Comparison of ENCODE assay signal across 8 cellular contexts in genomic region chr17:489758-490329, GRCh38. TPM values are rescaled to one million over a fixed set of nuclear protein-coding genes. Genes with fewer than 3 reads are reported as not detected.
DNase-seq lines count a peak whose midpoint lies in the region; TF ChIP-seq lines count a peak whose summit lies in the region.

No MANE protein-coding gene starts in this region.

- peak overlapping the region; percentile 88 for H3K4me3 Mint-ChIP-seq in stimulated activated naive CD8-positive, alpha-beta T cell treated with anti-CD3 and anti-CD28 coated beads, Interleukin-15, Interleukin-2, amounts not matched to agents 100 ng/mL and 50 ng/mL, for 24 hours

- no peaks in the 10 kb centered on the region for H3K9me3 Mint-ChIP-seq in stimulated activated naive CD8-positive, alpha-beta T cell treated with anti-CD3 and anti-CD28 coated beads, Interleukin-15, Interleukin-2, amounts not matched to agents 100 ng/mL and 50 ng/mL, for 24 hours

- H3K4me3 ChIP-seq in WI38 (ENCODE audit: low read depth, low read length) (peak overlapping the region; percentile 65), mononuclear cell (ENCODE audit: low read length) (peak overlapping the region; percentile 62)

- H3K27me3 ChIP-seq in mononuclear cell (ENCODE audit: insufficient read depth, low read length) = no peaks in the 10 kb centered on the region

- H3K4me1 Mint-ChIP-seq in stimulated activated naive CD8-positive, alpha-beta T cell treated with anti-CD3 and anti-CD28 coated beads, Interleukin-15, Interleukin-2, amounts not matched to agents 100 ng/mL and 50 ng/mL, for 24 hours (ENCODE audit: low read depth) = peaks cover 9% of the 10 kb centered on the region

- no peak for TF ChIP-seq CTCF in WI38 (IDR thresholded peaks at IDR 0.05; ENCODE audit: low read depth, low read length)

- H3K36me3 Mint-ChIP-seq in stimulated activated naive CD8-positive, alpha-beta T cell treated with anti-CD3 and anti-CD28 coated beads, Interleukin-15, Interleukin-2, amounts not matched to agents 100 ng/mL and 50 ng/mL, for 24 hours (ENCODE audit: low read depth) = no peaks in the 10 kb centered on the region

- H3K4me1 ChIP-seq in mononuclear cell (ENCODE audit: insufficient read depth, low read length) = peaks cover 39% of the 10 kb centered on the region

- peak overlapping the region; percentile 70 for H3K27ac Mint-ChIP-seq in stimulated activated naive CD8-positive, alpha-beta T cell treated with anti-CD3 and anti-CD28 coated beads, Interleukin-15, Interleukin-2, amounts not matched to agents 100 ng/mL and 50 ng/mL, for 24 hours

- H3K9me3 ChIP-seq in mononuclear cell (ENCODE audit: low read depth, low read length) = no peaks in the 10 kb centered on the region

- peaks cover 4% of the 10 kb centered on the region for H3K27me3 Mint-ChIP-seq in stimulated activated naive CD8-positive, alpha-beta T cell treated with anti-CD3 and anti-CD28 coated beads, Interleukin-15, Interleukin-2, amounts not matched to agents 100 ng/mL and 50 ng/mL, for 24 hours

- DNase-seq in activated gamma-delta T cell treated with Interleukin-2 at 50 U/mL for 16 hours (peak; percentile 70), activated gamma-delta T cell (lab: John Stamatoyannopoulos, UW) (no peak), dermis blood vessel endothelial cell (peak; percentile 54), SKM-1 (lab: John Stamatoyannopoulos, UW; ENCODE audit: unreplicated experiment) (no peak), NCI-H526 (lab: John Stamatoyannopoulos, UW) (no peak)

RNA-seq across cellular contexts. Expression of gene RFLNB, which starts 44.1 kb away (rescaled TPM):
- total RNA-seq in dermis blood vessel endothelial cell (26.2 and 46.5 TPM in 2 replicates), mononuclear cell (56.8 TPM)

Comparison
In these comparisons a context has a peak if more than half of its experiments do, and no peak if none do; other contexts are left out.
1. DNase-seq: peak in activated gamma-delta T cell treated with Interleukin-2 at 50 U/mL for 16 hours (single experiment) and dermis blood vessel endothelial cell (single experiment); none in activated gamma-delta T cell (single experiment), SKM-1 (single experiment) and NCI-H526 (0 of 2).